Comparison of ENCODE assay signal across 8 cellular contexts in genomic region chr19:39792999-39793546, GRCh38. TPM values are rescaled to one million over a fixed set of nuclear protein-coding genes. Genes with fewer than 3 reads are reported as not detected.
A peak's percentile ranks its signal among the peaks of the same experiment; 100 is the strongest.
DNase-seq lines count a peak whose midpoint lies in the region; FAIRE-seq and TF ChIP-seq lines count a peak whose summit lies in the region.

No MANE protein-coding gene starts in this region.

- no peak overlapping the region for H2AFZ ChIP-seq in OCI-LY1 (ENCODE audit: low read length)

- H3K9me3 ChIP-seq in HUES6 (ENCODE audit: control insufficient read depth, insufficient read depth, low read depth, low read length) (no peaks in the 10 kb centered on the region), OCI-LY1 (ENCODE audit: low read length) (no peaks in the 10 kb centered on the region)

- DNase-seq in 8988T (peak; percentile 43), GM18507 (ENCODE audit: extremely low spot score, insufficient read length, low read depth) (peak; percentile 68), activated T-cell treated with anti-CD3 and anti-CD28 coated beads for 4 hours (peak; percentile 60), erythroblast (lab: John Stamatoyannopoulos, UW) (peak; percentile 72 to 84), mucosa of gallbladder (ENCODE audit: low spot score) (peak; percentile 72)
- peak; percentile 50 to 57 for DNase-seq in stimulated activated CD8-positive, alpha-beta memory T cell treated with anti-CD3 and anti-CD28 coated beads, Interleukin-2, amount 100 ng/mL, for 1 hour (ENCODE audit: low read depth in 2 of 2)

- H3K4me1 ChIP-seq in HUES6 (ENCODE audit: control insufficient read depth, insufficient read depth, low read length) (peaks cover 11% of the 10 kb centered on the region), OCI-LY1 (ENCODE audit: insufficient read depth, low read length, severe bottlenecking) (no peaks in the 10 kb centered on the region)

- H3K4me3 ChIP-seq in HUES6 (ENCODE audit: low read depth, low read length) (peak overlapping the region; percentile 83), OCI-LY1 (ENCODE audit: low read depth, low read length, poor library complexity, severe bottlenecking) (peak overlapping the region; percentile 59)

- no peaks in the 10 kb centered on the region for H3F3A ChIP-seq in OCI-LY1 (ENCODE audit: insufficient read depth, low read length)

- H3K4me2 ChIP-seq in OCI-LY1 (ENCODE audit: low read length) = peak overlapping the region; percentile 80

- no peak overlapping the region for H3K9ac ChIP-seq in HUES6 (ENCODE audit: low read length)
- no peak overlapping the region for H3K9ac ChIP-seq in OCI-LY1 (ENCODE audit: low read length)

- H3K27me3 ChIP-seq in HUES6 (ENCODE audit: control insufficient read depth, insufficient read depth, low read length) = no peaks in the 10 kb centered on the region
- H3K27me3 ChIP-seq in OCI-LY1 (ENCODE audit: insufficient read depth, low read length) = no peaks in the 10 kb centered on the region

- peak; percentile 96 for TF ChIP-seq CTCF in OCI-LY1 (IDR thresholded peaks at IDR 0.05; ENCODE audit: low read length)

- H3K36me3 ChIP-seq in HUES6 (ENCODE audit: control insufficient read depth, insufficient read depth, low read length) (no peaks in the 10 kb centered on the region), OCI-LY1 (ENCODE audit: insufficient read depth, low read length) (no peaks in the 10 kb centered on the region)

- FAIRE-seq in GM18507 (lab: Jason Lieb, UNC) = peak; percentile 82

- H4K20me1 ChIP-seq in OCI-LY1 (ENCODE audit: insufficient read depth, low read length) = no peaks in the 10 kb centered on the region

- no peaks in the 10 kb centered on the region for H3K79me2 ChIP-seq in OCI-LY1 (ENCODE audit: insufficient read depth, low read length)

- no peak for TF ChIP-seq POLR2A in erythroblast (IDR thresholded peaks at IDR 0.05; ENCODE audit: low read length)

- H3K27ac ChIP-seq in HUES6 (ENCODE audit: low read depth, low read length) (no peak overlapping the region), OCI-LY1 (ENCODE audit: low read depth, low read length, poor library complexity, severe bottlenecking) (no peak overlapping the region)

- no peaks in the 10 kb centered on the region for H3K9me2 ChIP-seq in OCI-LY1 (ENCODE audit: low read depth, low read length)

RNA-seq across cellular contexts. Expression of gene LEUTX, which starts 14.4 kb away (rescaled TPM):
- not detected for total RNA-seq in mucosa of gallbladder

RNA-seq across cellular contexts. Expression of gene DYRK1B, which starts 40.9 kb away (rescaled TPM):
- total RNA-seq in mucosa of gallbladder = 35.8 TPM

RNA-seq across cellular contexts. Expression of gene FBL, which starts 53.1 kb away (rescaled TPM):
- 92.6 TPM for total RNA-seq in mucosa of gallbladder

RNA-seq across cellular contexts. Expression of gene CLC, which starts 55.2 kb away (rescaled TPM):
- total RNA-seq in mucosa of gallbladder = 0.35 TPM
